Comparison of ENCODE assay signal across 8 cellular contexts in the genomic region with DNA sequence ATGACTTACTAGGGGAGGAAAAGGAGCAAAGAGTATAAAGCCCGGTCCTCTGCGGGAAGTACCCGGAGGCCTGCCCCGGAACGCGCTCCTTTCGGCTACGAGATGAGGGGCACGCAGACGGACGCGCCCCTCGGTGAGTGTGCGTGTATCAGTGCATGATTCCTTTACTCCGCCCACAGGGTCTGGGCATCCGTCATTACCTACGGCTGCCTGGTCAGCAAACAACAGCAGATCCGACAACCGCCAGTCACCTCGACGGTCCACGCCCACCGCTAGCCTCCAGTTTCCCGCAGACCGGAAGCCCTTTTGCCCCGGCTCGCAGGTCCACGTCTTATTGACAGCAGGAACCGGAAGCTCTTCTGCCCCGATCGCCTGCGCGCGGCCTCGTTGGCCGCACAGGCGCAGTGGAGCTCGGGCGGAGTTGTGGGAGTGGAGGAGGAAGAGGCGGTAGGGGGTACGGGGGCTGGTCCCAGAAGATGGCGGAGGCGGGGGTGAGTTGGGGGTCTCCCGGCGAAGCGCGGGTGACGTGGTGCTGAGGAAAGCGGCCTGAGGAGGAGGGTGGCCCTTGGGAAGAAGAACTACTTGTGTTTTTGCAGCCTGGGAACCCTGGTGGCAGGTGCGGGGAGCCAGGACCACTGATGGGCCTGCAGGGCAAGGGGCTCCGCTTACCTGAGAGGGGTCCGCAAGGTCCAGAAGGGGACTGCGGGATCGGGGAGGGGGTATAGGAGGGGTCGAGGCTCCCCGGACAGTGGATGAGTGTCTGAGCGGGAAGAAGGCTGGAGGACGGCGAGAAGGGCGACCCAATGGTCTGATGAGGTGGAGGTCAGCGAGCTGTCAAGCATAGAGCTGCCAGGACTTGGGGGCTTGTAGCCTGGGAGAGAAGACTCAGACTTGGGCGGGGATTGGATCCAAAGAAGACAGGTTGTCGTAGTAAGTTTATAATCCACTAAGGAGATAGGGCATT. TPM values are rescaled to one million over a fixed set of nuclear protein-coding genes. Genes with fewer than 3 reads are reported as not detected.
DNase-seq lines count a peak whose midpoint lies in the region; ATAC-seq and TF ChIP-seq lines count a peak whose summit lies in the region.

TSS of gene INSIG2 (plus strand) at position 421 of the 964 bp plus-strand sequence. CDS start 8,086 bp downstream, outside the sequence.

- intact Hi-C loops in cardiac septum (cut with DNase I) = loop anchor here (5.0 kb wide), 1 partner anchor 76 kb away; the partner anchor contains the start of gene CCDC93

- DNase-seq in NCI-H1417 (lab: John Stamatoyannopoulos, UW) (peak; percentile 89 to 98 (median 95)), SW 1271 (lab: John Stamatoyannopoulos, UW) (peak; percentile 94 to 97), cardiac septum (ENCODE audit: low spot score) (peak; percentile 97), pons (ENCODE audit: low spot score) (peak; percentile 97), type B pancreatic cell (ENCODE audit: extremely low spot score, unreplicated experiment) (peak; percentile 94)
- peak; percentile 81 for DNase-seq in activated naive CD8-positive, alpha-beta T cell treated with anti-CD3 and anti-CD28 coated beads, Interleukin-2, amount 50 U/mL, for 16 hours (ENCODE audit: low read depth, low spot score)

- H3K36me3 Mint-ChIP-seq in type B pancreatic cell = no peaks in the 10 kb centered on the region

- peak within 1 kb of the TSS; percentile 11 for H3K27ac Mint-ChIP-seq in type B pancreatic cell

- peaks cover 21% of the 10 kb centered on the region for H3K4me1 Mint-ChIP-seq in type B pancreatic cell (ENCODE audit: unreplicated experiment)

- peak; percentile 96 for ATAC-seq in HG02759 (IDR thresholded peaks at IDR 0.05; ENCODE audit: unreplicated experiment)

- H3K27me3 Mint-ChIP-seq in type B pancreatic cell = peaks cover 9% of the 10 kb centered on the region

- TF ChIP-seq CTCF in GM12873 (IDR thresholded peaks at IDR 0.05; ENCODE audit: insufficient read depth, low read depth, low read length, missing control alignments) = peak; percentile 36
- TF ChIP-seq CTCF in type B pancreatic cell (conservative IDR thresholded peaks at IDR 0.05) = no peak

- H3K9me3 Mint-ChIP-seq in type B pancreatic cell = peaks cover 5% of the 10 kb centered on the region

- H3K4me3 Mint-ChIP-seq in type B pancreatic cell = peak within 1 kb of the TSS; percentile 97

RNA-seq across cellular contexts. Expression of gene INSIG2, which starts in this region (rescaled TPM):
- total RNA-seq in cardiac septum (14.0 TPM), type B pancreatic cell (ENCODE audit: low replicate concordance) (18.7 and 22.7 TPM in 2 replicates)

Comparison
In these comparisons a context has a peak if more than half of its experiments do, and no peak if none do; other contexts are left out.
1. Peak in every context shown above with its lines: DNase-seq and ATAC-seq.